Comparison of ENCODE assay signal across 21 cellular contexts in the genomic region with DNA sequence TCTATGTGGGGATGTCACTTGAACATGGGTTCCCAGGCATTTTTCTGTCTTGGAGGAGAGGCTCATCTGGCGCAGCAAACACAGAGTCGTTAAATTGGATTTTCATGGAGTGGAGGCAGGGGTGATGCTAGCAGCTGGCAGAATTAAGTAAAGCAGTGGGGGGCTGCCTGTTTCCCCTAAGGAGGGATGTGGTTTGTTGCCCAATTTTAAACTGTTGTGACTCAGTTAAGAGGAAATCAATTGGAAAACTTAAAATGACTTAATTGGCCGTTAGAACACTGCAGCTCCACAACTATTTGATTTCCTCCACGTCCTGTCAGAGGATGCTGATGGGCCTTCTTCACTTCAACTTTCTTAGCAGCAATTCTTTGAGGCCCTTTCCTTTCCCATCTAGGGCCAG.
"Had no signal": no experiment of that assay in that cellular context is flagged by ENCODE, and none has a peak within 500 bp of the region (broad histone marks: within the 10 kb centered on the region; RNA-seq: fewer than 3 reads in every experiment).

No MANE protein-coding gene starts in this region.

- H3K27me3 Mint-ChIP-seq: memory B cell had no signal

- H3K9me3 ChIP-seq: suprapubic skin, tibial nerve had no signal

- H3K4me3 Mint-ChIP-seq: activated T-helper 17 cell treated with anti-CD3 and anti-CD28 coated beads, Interleukin-2, amount 50 U/mL, for 72 hours; memory B cell; WTC11 had no signal

- ATAC-seq: activated naive CD4-positive, alpha-beta T cell treated with anti-CD3 and anti-CD28 coated beads, Interleukin-2, amount 50 U/mL, for 72 hours; activated T-helper 17 cell treated with anti-CD3 and anti-CD28 coated beads, Interleukin-2, amount 50 U/mL, for 72 hours; heart right ventricle; left cardiac atrium had no signal

- H3K4me1 ChIP-seq: heart right ventricle, spleen, stomach, suprapubic skin, tibial nerve had no signal

- H3K27me3 ChIP-seq: brain microvascular endothelial cell, stomach, suprapubic skin, tibial nerve had no signal

- H3K4me3 ChIP-seq: heart right ventricle, spleen, stomach, suprapubic skin, tibial nerve had no signal

- DNase-seq: activated T-cell treated with anti-CD3 and anti-CD28 coated beads, Interleukin-2, amount 50 U/mL, for 1 hour; aorta; brain microvascular endothelial cell; central memory CD4-positive, alpha-beta T cell; dermis blood vessel endothelial cell; effector CD8-positive, alpha-beta T cell; erythroblast; foreskin fibroblast; heart right ventricle; islet precursor cell; left cardiac atrium; spleen; stimulated activated CD4-positive, alpha-beta T cell treated with anti-CD3 and anti-CD28 coated beads, Interleukin-4, amount 100 ng/mL, for 1 hour; stomach; T-helper 9 cell had no signal

- H3K27ac ChIP-seq: brain microvascular endothelial cell, heart right ventricle, stomach, suprapubic skin, tibial nerve had no signal

- H3K27ac Mint-ChIP-seq: activated naive CD4-positive, alpha-beta T cell treated with anti-CD3 and anti-CD28 coated beads, Interleukin-2, amount 50 U/mL, for 72 hours; activated T-helper 17 cell treated with anti-CD3 and anti-CD28 coated beads, Interleukin-2, amount 50 U/mL, for 72 hours; memory B cell; WTC11 had no signal

- H3K36me3 ChIP-seq: brain microvascular endothelial cell, heart right ventricle, spleen, stomach, suprapubic skin, tibial nerve had no signal

- H3K36me3 Mint-ChIP-seq: activated naive CD4-positive, alpha-beta T cell treated with anti-CD3 and anti-CD28 coated beads, Interleukin-2, amount 50 U/mL, for 72 hours; memory B cell; WTC11 had no signal

- H3K4me1 Mint-ChIP-seq: activated T-helper 17 cell treated with anti-CD3 and anti-CD28 coated beads, Interleukin-2, amount 50 U/mL, for 72 hours; memory B cell; WTC11 had no signal
